In genomic region chr15:65286704-65287514, GRCh38 we compare ENCODE assay signal across 8 cellular contexts. TPM values are rescaled to one million over a fixed set of nuclear protein-coding genes. Genes with fewer than 3 reads are reported as not detected.
DNase-seq lines count a peak whose midpoint lies in the region; ATAC-seq and TF ChIP-seq lines count a peak whose summit lies in the region.

PARP16 (minus strand) TSS chr15:65286883; CDS start chr15:65286426, 457 bp downstream.

- H3K36me3 Mint-ChIP-seq in activated naive CD4-positive, alpha-beta T cell treated with anti-CD3 and anti-CD28 coated beads for 36 hours (ENCODE audit: low read depth) = no peaks in the 10 kb centered on the region

- CTCF ChIA-PET in activated naive CD4-positive, alpha-beta T cell treated with anti-CD3 and anti-CD28 coated beads for 36 hours (lab: Charles Lee) = interaction anchor here (0.5 to 3.3 kb wide), 9 partner anchors 9 to 267 kb away, joined by 3 to 27 read pairs (median 3); no protein-coding TSS in a partner anchor

- DNase-seq in NAMALWA (ENCODE audit: low spot score) (peak; percentile 93), SK-N-MC (ENCODE audit: low read depth, low spot score) (no peak), globus pallidus (ENCODE audit: low spot score) (peak; percentile 89), osteoblast (ENCODE audit: insufficient read length, low spot score, missing footprints) (peak; percentile 93), thoracic aorta (ENCODE audit: low spot score) (peak; percentile 47)
- DNase-seq in activated naive CD4-positive, alpha-beta T cell treated with anti-CD3 and anti-CD28 coated beads for 36 hours = peak; percentile 92

- peak within 1 kb of the TSS; percentile 83 for H3K4me3 Mint-ChIP-seq in activated naive CD4-positive, alpha-beta T cell treated with anti-CD3 and anti-CD28 coated beads for 36 hours

- no peaks in the 10 kb centered on the region for H4K20me1 ChIP-seq in osteoblast (ENCODE audit: insufficient read depth, low read length)

- H3K36me3 ChIP-seq in SK-N-MC (ENCODE audit: insufficient read depth, low read length) = no peaks in the 10 kb centered on the region
- no peaks in the 10 kb centered on the region for H3K36me3 ChIP-seq in osteoblast (ENCODE audit: insufficient read depth, low read length)
- H3K36me3 ChIP-seq in thoracic aorta = no peaks in the 10 kb centered on the region

- peaks cover 32% of the 10 kb centered on the region for H3K4me1 Mint-ChIP-seq in activated naive CD4-positive, alpha-beta T cell treated with anti-CD3 and anti-CD28 coated beads for 36 hours (ENCODE audit: low read depth)

- ATAC-seq in HG02571 (IDR thresholded peaks at IDR 0.05; ENCODE audit: unreplicated experiment) = peak; percentile 87
- ATAC-seq in thoracic aorta (ENCODE audit: insufficient number of reproducible peaks, low FRiP score, low read depth) = peak; percentile 90

- no peaks in the 10 kb centered on the region for H3K27me3 Mint-ChIP-seq in activated naive CD4-positive, alpha-beta T cell treated with anti-CD3 and anti-CD28 coated beads for 36 hours (ENCODE audit: low read depth)

- peak within 1 kb of the TSS; percentile 82 for H3K27ac Mint-ChIP-seq in activated naive CD4-positive, alpha-beta T cell treated with anti-CD3 and anti-CD28 coated beads for 36 hours

- intact Hi-C loops in activated naive CD4-positive, alpha-beta T cell treated with anti-CD3 and anti-CD28 coated beads for 36 hours (cut with micrococcal nuclease) = loop anchor here (1.0 kb wide), 4 partner anchors 9 to 102 kb away; partner anchors contain the start of genes CLPX, RNU5A-1 and RNU5B-1

- H3K4me1 ChIP-seq in osteoblast (ENCODE audit: insufficient read depth, low read length) (peaks cover 8% of the 10 kb centered on the region), thoracic aorta (ENCODE audit: control insufficient read depth in 1 of 2, low read depth in 2 of 2) (peaks cover 2 to 20% of the 10 kb centered on the region in 2 donors)

- peak within 1 kb of the TSS; percentile 73; the same call in 1 of the 2 replicates for H3K27ac ChIP-seq in SK-N-MC
- H3K27ac ChIP-seq in osteoblast (ENCODE audit: low read depth, low read length) = no peak within 1 kb of the TSS
- peak within 1 kb of the TSS; percentile 80 to 92 for H3K27ac ChIP-seq in thoracic aorta

- peak within 1 kb of the TSS; percentile 93 for H3K4me3 ChIP-seq in SK-N-MC
- H3K4me3 ChIP-seq in osteoblast (ENCODE audit: insufficient read depth, low read length) = peak within 1 kb of the TSS; percentile 82
- peak within 1 kb of the TSS; percentile 96 for H3K4me3 ChIP-seq in thoracic aorta

- no peaks in the 10 kb centered on the region for H3K27me3 ChIP-seq in osteoblast (ENCODE audit: insufficient read depth, low read length)
- H3K27me3 ChIP-seq in thoracic aorta (replicated peaks; ENCODE audit: insufficient read depth) = no peaks in the 10 kb centered on the region

- peak; percentile 76 for TF ChIP-seq POLR2A in GM10847 (IDR thresholded peaks at IDR 0.05; ENCODE audit: extremely low read depth, insufficient read length)

- peak within 1 kb of the TSS; percentile 79 for H2AFZ ChIP-seq in osteoblast (ENCODE audit: low read length)

- H3K9me3 Mint-ChIP-seq in activated naive CD4-positive, alpha-beta T cell treated with anti-CD3 and anti-CD28 coated beads for 36 hours = no peaks in the 10 kb centered on the region

- peak within 1 kb of the TSS; percentile 80 for H3K4me2 ChIP-seq in osteoblast (ENCODE audit: insufficient read depth, low read length)

- TF ChIP-seq CTCF in osteoblast (IDR thresholded peaks at IDR 0.05; ENCODE audit: extremely low read depth, low read depth, low read length) (no peak), thoracic aorta (IDR thresholded peaks at IDR 0.05) (peak; percentile 17)

- H3K79me2 ChIP-seq in osteoblast (ENCODE audit: insufficient read depth, low read length) = no peaks in the 10 kb centered on the region

- H3K9ac ChIP-seq in SK-N-MC (ENCODE audit: insufficient read length) = peak within 1 kb of the TSS; percentile 89

- H3K9me3 ChIP-seq in SK-N-MC (ENCODE audit: low read depth, low read length) = no peaks in the 10 kb centered on the region
- H3K9me3 ChIP-seq in osteoblast (ENCODE audit: low read depth, low read length) = no peaks in the 10 kb centered on the region
- no peaks in the 10 kb centered on the region for H3K9me3 ChIP-seq in thoracic aorta

RNA-seq across cellular contexts. Expression of gene PARP16, which starts in this region (rescaled TPM):
- total RNA-seq in activated naive CD4-positive, alpha-beta T cell treated with anti-CD3 and anti-CD28 coated beads for 36 hours = 10 to 100 TPM; 16.2 to 16.8 TPM
- total RNA-seq in osteoblast (6.2 and 6.5 TPM in 2 replicates), thoracic aorta (10 to 100 TPM in 1 of 2 donors, 1 to 10 TPM in 1; 7.2 to 15.4 TPM)
